ENCODE assay signal across 7 cellular contexts in genomic region chr10:112057072-112057471, GRCh38.
"Had no signal": no experiment of that assay in that cellular context is flagged by ENCODE, and none has a peak within 500 bp of the region (broad histone marks: within the 10 kb centered on the region; RNA-seq: fewer than 3 reads in every experiment).

No MANE protein-coding gene starts in this region.

- H3K4me3 ChIP-seq: K562 had no signal

- DNase-seq: IMR-90, KBM-7, KG1 had no signal

- H3K9ac ChIP-seq: KMS-11 had no signal

- ATAC-seq: K562 had no signal

- FAIRE-seq: HTR-8/SVneo, K562 had no signal

- H3K4me2 ChIP-seq: KMS-11 had no signal

- H3K27ac ChIP-seq: HL-60, KMS-11 had no signal
